1 cellular context compared by ENCODE assay signal in the genomic region with DNA sequence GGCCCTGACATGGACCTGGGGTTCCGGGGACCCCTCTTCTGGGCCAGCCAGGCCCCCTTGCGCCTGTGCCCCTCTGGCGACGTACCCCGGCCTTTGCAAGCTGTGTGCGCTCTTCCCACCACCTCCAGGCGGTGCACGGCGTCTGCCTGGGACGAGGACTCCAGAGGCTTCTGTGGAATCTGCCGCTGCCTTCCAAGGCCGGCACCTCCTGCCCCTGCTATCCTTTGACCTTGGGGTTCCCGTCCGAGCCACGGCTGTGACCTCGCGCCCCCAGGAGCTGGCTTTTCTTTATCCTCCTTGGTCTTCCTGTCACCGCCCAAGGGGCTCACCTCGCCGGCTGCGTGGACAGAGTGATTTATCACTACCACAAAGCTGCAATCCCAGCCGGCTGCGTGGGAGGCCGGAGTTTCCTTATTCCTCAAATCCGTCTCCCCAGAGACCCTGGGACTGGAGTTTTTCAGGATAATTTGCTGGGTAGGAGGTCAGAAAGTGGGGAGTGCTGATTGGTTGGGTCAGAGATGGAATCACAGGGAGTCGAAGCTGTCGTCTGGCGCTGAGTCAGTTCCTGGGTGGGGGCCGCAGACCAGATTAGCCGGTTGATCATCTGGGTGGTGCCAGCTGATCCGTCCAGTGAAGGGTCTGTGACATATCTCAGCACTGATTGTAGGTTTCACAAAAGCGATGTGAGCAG.
A peak's percentile ranks its signal among the peaks of the same experiment; 100 is the strongest.
TF ChIP-seq lines count a peak whose summit lies in the region.

No MANE protein-coding gene starts in this region.

TF ChIP-seq in HepG2, 621 proteins besides CTCF, POLR2A, EP300 and RAD21 (continued from another document and continues in another):
- TF ChIP-seq, protein P1, sequence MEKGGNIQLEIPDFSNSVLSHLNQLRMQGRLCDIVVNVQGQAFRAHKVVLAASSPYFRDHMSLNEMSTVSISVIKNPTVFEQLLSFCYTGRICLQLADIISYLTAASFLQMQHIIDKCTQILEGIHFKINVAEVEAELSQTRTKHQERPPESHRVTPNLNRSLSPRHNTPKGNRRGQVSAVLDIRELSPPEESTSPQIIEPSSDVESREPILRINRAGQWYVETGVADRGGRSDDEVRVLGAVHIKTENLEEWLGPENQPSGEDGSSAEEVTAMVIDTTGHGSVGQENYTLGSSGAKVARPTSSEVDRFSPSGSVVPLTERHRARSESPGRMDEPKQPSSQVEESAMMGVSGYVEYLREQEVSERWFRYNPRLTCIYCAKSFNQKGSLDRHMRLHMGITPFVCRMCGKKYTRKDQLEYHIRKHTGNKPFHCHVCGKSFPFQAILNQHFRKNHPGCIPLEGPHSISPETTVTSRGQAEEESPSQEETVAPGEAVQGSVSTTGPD (CRISPR knock-in tag; IDR thresholded peaks at IDR 0.05): no peak
- TF ChIP-seq HMG20B (CRISPR knock-in tag; conservative IDR thresholded peaks at IDR 0.05): no peak; the same call in 1 of the 2 replicates
- no peak for TF ChIP-seq NKX3-1 (CRISPR knock-in tag; IDR thresholded peaks at IDR 0.05)
- TF ChIP-seq, protein P2, sequence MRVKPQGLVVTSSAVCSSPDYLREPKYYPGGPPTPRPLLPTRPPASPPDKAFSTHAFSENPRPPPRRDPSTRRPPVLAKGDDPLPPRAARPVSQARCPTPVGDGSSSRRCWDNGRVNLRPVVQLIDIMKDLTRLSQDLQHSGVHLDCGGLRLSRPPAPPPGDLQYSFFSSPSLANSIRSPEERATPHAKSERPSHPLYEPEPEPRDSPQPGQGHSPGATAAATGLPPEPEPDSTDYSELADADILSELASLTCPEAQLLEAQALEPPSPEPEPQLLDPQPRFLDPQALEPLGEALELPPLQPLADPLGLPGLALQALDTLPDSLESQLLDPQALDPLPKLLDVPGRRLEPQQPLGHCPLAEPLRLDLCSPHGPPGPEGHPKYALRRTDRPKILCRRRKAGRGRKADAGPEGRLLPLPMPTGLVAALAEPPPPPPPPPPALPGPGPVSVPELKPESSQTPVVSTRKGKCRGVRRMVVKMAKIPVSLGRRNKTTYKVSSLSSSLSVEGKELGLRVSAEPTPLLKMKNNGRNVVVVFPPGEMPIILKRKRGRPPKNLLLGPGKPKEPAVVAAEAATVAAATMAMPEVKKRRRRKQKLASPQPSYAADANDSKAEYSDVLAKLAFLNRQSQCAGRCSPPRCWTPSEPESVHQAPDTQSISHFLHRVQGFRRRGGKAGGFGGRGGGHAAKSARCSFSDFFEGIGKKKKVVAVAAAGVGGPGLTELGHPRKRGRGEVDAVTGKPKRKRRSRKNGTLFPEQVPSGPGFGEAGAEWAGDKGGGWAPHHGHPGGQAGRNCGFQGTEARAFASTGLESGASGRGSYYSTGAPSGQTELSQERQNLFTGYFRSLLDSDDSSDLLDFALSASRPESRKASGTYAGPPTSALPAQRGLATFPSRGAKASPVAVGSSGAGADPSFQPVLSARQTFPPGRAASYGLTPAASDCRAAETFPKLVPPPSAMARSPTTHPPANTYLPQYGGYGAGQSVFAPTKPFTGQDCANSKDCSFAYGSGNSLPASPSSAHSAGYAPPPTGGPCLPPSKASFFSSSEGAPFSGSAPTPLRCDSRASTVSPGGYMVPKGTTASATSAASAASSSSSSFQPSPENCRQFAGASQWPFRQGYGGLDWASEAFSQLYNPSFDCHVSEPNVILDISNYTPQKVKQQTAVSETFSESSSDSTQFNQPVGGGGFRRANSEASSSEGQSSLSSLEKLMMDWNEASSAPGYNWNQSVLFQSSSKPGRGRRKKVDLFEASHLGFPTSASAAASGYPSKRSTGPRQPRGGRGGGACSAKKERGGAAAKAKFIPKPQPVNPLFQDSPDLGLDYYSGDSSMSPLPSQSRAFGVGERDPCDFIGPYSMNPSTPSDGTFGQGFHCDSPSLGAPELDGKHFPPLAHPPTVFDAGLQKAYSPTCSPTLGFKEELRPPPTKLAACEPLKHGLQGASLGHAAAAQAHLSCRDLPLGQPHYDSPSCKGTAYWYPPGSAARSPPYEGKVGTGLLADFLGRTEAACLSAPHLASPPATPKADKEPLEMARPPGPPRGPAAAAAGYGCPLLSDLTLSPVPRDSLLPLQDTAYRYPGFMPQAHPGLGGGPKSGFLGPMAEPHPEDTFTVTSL (CRISPR knock-in tag; IDR thresholded peaks at IDR 0.05; ENCODE audit: borderline replicate concordance): no peak
- no peak for TF ChIP-seq ZNF709 (CRISPR knock-in tag; IDR thresholded peaks at IDR 0.05)
- TF ChIP-seq ESRRA (CRISPR knock-in tag; IDR thresholded peaks at IDR 0.05; ENCODE audit: low read depth): peak; percentile 86
- TF ChIP-seq ZNF678 (CRISPR knock-in tag; IDR thresholded peaks at IDR 0.05): no peak
- TF ChIP-seq ZNF468 (CRISPR knock-in tag; IDR thresholded peaks at IDR 0.05): no peak
- TF ChIP-seq, protein P3, sequence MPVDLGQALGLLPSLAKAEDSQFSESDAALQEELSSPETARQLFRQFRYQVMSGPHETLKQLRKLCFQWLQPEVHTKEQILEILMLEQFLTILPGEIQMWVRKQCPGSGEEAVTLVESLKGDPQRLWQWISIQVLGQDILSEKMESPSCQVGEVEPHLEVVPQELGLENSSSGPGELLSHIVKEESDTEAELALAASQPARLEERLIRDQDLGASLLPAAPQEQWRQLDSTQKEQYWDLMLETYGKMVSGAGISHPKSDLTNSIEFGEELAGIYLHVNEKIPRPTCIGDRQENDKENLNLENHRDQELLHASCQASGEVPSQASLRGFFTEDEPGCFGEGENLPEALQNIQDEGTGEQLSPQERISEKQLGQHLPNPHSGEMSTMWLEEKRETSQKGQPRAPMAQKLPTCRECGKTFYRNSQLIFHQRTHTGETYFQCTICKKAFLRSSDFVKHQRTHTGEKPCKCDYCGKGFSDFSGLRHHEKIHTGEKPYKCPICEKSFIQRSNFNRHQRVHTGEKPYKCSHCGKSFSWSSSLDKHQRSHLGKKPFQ (CRISPR knock-in tag; IDR thresholded peaks at IDR 0.05; ENCODE audit: insufficient replicate concordance): peak; percentile 86
- TF ChIP-seq ZSCAN20 (CRISPR knock-in tag; IDR thresholded peaks at IDR 0.05; ENCODE audit: borderline replicate concordance): no peak
- TF ChIP-seq, protein P4, sequence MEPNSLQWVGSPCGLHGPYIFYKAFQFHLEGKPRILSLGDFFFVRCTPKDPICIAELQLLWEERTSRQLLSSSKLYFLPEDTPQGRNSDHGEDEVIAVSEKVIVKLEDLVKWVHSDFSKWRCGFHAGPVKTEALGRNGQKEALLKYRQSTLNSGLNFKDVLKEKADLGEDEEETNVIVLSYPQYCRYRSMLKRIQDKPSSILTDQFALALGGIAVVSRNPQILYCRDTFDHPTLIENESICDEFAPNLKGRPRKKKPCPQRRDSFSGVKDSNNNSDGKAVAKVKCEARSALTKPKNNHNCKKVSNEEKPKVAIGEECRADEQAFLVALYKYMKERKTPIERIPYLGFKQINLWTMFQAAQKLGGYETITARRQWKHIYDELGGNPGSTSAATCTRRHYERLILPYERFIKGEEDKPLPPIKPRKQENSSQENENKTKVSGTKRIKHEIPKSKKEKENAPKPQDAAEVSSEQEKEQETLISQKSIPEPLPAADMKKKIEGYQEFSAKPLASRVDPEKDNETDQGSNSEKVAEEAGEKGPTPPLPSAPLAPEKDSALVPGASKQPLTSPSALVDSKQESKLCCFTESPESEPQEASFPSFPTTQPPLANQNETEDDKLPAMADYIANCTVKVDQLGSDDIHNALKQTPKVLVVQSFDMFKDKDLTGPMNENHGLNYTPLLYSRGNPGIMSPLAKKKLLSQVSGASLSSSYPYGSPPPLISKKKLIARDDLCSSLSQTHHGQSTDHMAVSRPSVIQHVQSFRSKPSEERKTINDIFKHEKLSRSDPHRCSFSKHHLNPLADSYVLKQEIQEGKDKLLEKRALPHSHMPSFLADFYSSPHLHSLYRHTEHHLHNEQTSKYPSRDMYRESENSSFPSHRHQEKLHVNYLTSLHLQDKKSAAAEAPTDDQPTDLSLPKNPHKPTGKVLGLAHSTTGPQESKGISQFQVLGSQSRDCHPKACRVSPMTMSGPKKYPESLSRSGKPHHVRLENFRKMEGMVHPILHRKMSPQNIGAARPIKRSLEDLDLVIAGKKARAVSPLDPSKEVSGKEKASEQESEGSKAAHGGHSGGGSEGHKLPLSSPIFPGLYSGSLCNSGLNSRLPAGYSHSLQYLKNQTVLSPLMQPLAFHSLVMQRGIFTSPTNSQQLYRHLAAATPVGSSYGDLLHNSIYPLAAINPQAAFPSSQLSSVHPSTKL (CRISPR knock-in tag; IDR thresholded peaks at IDR 0.05): no peak
- TF ChIP-seq BCL6 (CRISPR knock-in tag; IDR thresholded peaks at IDR 0.05): no peak; the same call in 1 of the 2 replicates
- TF ChIP-seq, protein P5, sequence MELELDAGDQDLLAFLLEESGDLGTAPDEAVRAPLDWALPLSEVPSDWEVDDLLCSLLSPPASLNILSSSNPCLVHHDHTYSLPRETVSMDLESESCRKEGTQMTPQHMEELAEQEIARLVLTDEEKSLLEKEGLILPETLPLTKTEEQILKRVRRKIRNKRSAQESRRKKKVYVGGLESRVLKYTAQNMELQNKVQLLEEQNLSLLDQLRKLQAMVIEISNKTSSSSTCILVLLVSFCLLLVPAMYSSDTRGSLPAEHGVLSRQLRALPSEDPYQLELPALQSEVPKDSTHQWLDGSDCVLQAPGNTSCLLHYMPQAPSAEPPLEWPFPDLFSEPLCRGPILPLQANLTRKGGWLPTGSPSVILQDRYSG (CRISPR knock-in tag; IDR thresholded peaks at IDR 0.05): no peak
- peak; percentile 70; the same call in 1 of the 2 replicates for TF ChIP-seq ZNF780A (CRISPR knock-in tag; IDR thresholded peaks at IDR 0.05)
- no peak for TF ChIP-seq ZNF558 (CRISPR knock-in tag; IDR thresholded peaks at IDR 0.05; ENCODE audit: borderline replicate concordance)
- no peak for TF ChIP-seq SNRNP70 (IDR thresholded peaks at IDR 0.05; ENCODE audit: low read depth, low read length)
- no peak for TF ChIP-seq SIN3B (IDR thresholded peaks at IDR 0.05; ENCODE audit: low read length)
- no peak for TF ChIP-seq NCOA1 (CRISPR knock-in tag; IDR thresholded peaks at IDR 0.05)
- 0 out of 2 replicates have a peak, but pooled peaks have one; percentile 17 for TF ChIP-seq FOXA3 (CRISPR knock-in tag; IDR thresholded peaks at IDR 0.05)
- peak; percentile 50; the same call in 1 of the 2 replicates for TF ChIP-seq HDAC2 (CRISPR knock-in tag; IDR thresholded peaks at IDR 0.05)
- TF ChIP-seq, protein P6, sequence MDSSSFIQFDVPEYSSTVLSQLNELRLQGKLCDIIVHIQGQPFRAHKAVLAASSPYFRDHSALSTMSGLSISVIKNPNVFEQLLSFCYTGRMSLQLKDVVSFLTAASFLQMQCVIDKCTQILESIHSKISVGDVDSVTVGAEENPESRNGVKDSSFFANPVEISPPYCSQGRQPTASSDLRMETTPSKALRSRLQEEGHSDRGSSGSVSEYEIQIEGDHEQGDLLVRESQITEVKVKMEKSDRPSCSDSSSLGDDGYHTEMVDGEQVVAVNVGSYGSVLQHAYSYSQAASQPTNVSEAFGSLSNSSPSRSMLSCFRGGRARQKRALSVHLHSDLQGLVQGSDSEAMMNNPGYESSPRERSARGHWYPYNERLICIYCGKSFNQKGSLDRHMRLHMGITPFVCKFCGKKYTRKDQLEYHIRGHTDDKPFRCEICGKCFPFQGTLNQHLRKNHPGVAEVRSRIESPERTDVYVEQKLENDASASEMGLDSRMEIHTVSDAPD (CRISPR knock-in tag; IDR thresholded peaks at IDR 0.05): no peak
- no peak for TF ChIP-seq SMAD9 (CRISPR knock-in tag; IDR thresholded peaks at IDR 0.05)
- TF ChIP-seq RFX5 (IDR thresholded peaks at IDR 0.05; ENCODE audit: low read depth, low read length): no peak
- TF ChIP-seq KDM1A (CRISPR knock-in tag; IDR thresholded peaks at IDR 0.05): no peak
- 0 out of 2 replicates have a peak, but pooled peaks have one; percentile 39 for TF ChIP-seq ZNF253 (CRISPR knock-in tag; IDR thresholded peaks at IDR 0.05; ENCODE audit: borderline replicate concordance)
- peak; percentile 86 for TF ChIP-seq KDM2A (CRISPR knock-in tag; IDR thresholded peaks at IDR 0.05; ENCODE audit: borderline replicate concordance, low read depth)
- no peak for TF ChIP-seq RNF2 (conservative IDR thresholded peaks at IDR 0.05; ENCODE audit: low read depth)
- no peak for TF ChIP-seq ZEB1 (IDR thresholded peaks at IDR 0.05; ENCODE audit: insufficient replicate concordance, low read depth)
- TF ChIP-seq, protein P7, sequence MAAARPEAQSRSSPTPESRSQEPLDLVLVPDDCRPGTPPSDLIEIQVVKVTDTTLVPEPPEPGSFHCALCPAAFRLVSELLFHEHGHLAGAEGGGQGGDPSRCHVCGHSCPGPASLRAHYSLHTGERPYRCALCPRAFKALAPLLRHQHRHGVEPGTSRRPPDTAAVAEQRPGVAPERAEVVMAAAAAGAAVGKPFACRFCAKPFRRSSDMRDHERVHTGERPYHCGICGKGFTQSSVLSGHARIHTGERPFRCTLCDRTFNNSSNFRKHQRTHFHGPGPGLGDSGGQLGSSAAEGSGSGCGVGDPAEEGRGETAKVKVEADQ (CRISPR knock-in tag; IDR thresholded peaks at IDR 0.05; ENCODE audit: borderline replicate concordance): no peak
- no peak for TF ChIP-seq HNF4G (IDR thresholded peaks at IDR 0.05; ENCODE audit: borderline replicate concordance, low read depth, low read length)
- no peak for TF ChIP-seq HNF4G (CRISPR knock-in tag; IDR thresholded peaks at IDR 0.05; ENCODE audit: borderline replicate concordance, low read depth)
- TF ChIP-seq, protein P8, sequence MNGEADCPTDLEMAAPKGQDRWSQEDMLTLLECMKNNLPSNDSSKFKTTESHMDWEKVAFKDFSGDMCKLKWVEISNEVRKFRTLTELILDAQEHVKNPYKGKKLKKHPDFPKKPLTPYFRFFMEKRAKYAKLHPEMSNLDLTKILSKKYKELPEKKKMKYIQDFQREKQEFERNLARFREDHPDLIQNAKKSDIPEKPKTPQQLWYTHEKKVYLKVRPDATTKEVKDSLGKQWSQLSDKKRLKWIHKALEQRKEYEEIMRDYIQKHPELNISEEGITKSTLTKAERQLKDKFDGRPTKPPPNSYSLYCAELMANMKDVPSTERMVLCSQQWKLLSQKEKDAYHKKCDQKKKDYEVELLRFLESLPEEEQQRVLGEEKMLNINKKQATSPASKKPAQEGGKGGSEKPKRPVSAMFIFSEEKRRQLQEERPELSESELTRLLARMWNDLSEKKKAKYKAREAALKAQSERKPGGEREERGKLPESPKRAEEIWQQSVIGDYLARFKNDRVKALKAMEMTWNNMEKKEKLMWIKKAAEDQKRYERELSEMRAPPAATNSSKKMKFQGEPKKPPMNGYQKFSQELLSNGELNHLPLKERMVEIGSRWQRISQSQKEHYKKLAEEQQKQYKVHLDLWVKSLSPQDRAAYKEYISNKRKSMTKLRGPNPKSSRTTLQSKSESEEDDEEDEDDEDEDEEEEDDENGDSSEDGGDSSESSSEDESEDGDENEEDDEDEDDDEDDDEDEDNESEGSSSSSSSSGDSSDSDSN (CRISPR knock-in tag; IDR thresholded peaks at IDR 0.05): peak; percentile 64
- no peak for TF ChIP-seq ZNF629 (CRISPR knock-in tag; conservative IDR thresholded peaks at IDR 0.05)
- TF ChIP-seq, protein P9, sequence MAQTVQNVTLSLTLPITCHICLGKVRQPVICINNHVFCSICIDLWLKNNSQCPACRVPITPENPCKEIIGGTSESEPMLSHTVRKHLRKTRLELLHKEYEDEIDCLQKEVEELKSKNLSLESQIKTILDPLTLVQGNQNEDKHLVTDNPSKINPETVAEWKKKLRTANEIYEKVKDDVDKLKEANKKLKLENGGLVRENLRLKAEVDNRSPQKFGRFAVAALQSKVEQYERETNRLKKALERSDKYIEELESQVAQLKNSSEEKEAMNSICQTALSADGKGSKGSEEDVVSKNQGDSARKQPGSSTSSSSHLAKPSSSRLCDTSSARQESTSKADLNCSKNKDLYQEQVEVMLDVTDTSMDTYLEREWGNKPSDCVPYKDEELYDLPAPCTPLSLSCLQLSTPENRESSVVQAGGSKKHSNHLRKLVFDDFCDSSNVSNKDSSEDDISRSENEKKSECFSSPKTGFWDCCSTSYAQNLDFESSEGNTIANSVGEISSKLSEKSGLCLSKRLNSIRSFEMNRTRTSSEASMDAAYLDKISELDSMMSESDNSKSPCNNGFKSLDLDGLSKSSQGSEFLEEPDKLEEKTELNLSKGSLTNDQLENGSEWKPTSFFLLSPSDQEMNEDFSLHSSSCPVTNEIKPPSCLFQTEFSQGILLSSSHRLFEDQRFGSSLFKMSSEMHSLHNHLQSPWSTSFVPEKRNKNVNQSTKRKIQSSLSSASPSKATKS (CRISPR knock-in tag; IDR thresholded peaks at IDR 0.05): no peak
